Comparison of ENCODE assay signal across 23 cellular contexts in the genomic region with DNA sequence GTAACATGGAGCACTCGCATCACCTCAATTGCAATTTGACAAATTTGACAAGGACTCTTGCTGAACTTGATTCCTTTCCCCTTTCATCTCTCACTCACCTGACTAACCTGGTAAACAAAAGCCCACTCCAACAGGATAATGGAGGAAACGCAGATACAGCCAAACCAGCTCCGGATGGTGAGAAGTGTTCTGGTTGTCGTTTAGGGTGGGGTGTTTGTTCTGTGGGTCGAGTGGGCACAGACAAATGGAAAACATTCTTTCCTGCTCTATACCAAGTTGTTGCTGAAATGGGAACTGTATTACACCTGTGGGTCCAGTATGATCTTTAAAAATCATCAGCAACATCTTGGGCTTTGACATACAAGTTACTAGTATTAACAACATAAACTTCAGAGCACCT. TPM values are rescaled to one million over a fixed set of nuclear protein-coding genes. Genes with fewer than 3 reads are reported as not detected.
DNase-seq lines count a peak whose midpoint lies in the region; ATAC-seq and TF ChIP-seq lines count a peak whose summit lies in the region.
"Had no signal": no experiment of that assay in that cellular context is flagged by ENCODE, and none has a peak within 500 bp of the region (broad histone marks: within the 10 kb centered on the region; RNA-seq: fewer than 3 reads in every experiment).

No MANE protein-coding gene starts in this region.

- no peak for TF ChIP-seq CTCF in left lung (IDR thresholded peaks at IDR 0.05)

- no peak overlapping the region for H3K4me3 Mint-ChIP-seq in activated CD4-positive, alpha-beta T cell treated with anti-CD3 and anti-CD28 coated beads, Interleukin-2, amount 10 ng/mL, durations not matched to agents 24 days and 14 days
- no peak overlapping the region for H3K4me3 Mint-ChIP-seq in activated CD4-positive, alpha-beta T cell treated with anti-CD3 and anti-CD28 coated beads, Interleukin-2, amount 10 ng/mL, durations not matched to agents 7 days and 5 days
- H3K4me3 Mint-ChIP-seq: CD4-positive, alpha-beta T cell had no signal

- peaks cover 22% of the 10 kb centered on the region for H3K27me3 Mint-ChIP-seq in activated CD4-positive, alpha-beta T cell treated with anti-CD3 and anti-CD28 coated beads, Interleukin-2, amount 10 ng/mL, durations not matched to agents 24 days and 14 days
- H3K27me3 Mint-ChIP-seq in activated CD4-positive, alpha-beta T cell treated with anti-CD3 and anti-CD28 coated beads, Interleukin-2, amount 10 ng/mL, durations not matched to agents 7 days and 5 days: peaks cover 16% of the 10 kb centered on the region

- intact Hi-C loops in activated CD4-positive, alpha-beta T cell treated with anti-CD3 and anti-CD28 coated beads, Interleukin-2, amount 10 ng/mL, durations not matched to agents 24 days and 14 days (cut with micrococcal nuclease): no loop called here
- intact Hi-C loops in left lung (cut with DNase I): no loop called here

- POLR2A ChIA-PET in activated CD4-positive, alpha-beta T cell treated with anti-CD3 and anti-CD28 coated beads, Interleukin-2, amount 10 ng/mL, durations not matched to agents 7 days and 5 days (lab: Charles Lee): no interaction called here

- no peak overlapping the region for H3K4me3 ChIP-seq in left lung
- H3K4me3 ChIP-seq: A549; BLaER1 treated with 17β-estradiol and CSF1 and Interleukin-3, amounts not matched to agents 10 nM and 100 nM; GM12878; K562; SJSA1 had no signal

- no peaks in the 10 kb centered on the region for H3K27me3 ChIP-seq in left lung
- H3K27me3 ChIP-seq: BLaER1 treated with 17β-estradiol and CSF1 and Interleukin-3, amounts not matched to agents 10 nM and 100 nM had no signal

- peak; percentile 28 for DNase-seq in activated CD4-positive, alpha-beta T cell treated with anti-CD3 and anti-CD28 coated beads, Interleukin-2, amount 10 ng/mL, durations not matched to agents 24 days and 14 days
- no peak for DNase-seq in activated CD4-positive, alpha-beta T cell treated with anti-CD3 and anti-CD28 coated beads, Interleukin-2, amount 10 ng/mL, durations not matched to agents 7 days and 5 days
- DNase-seq in NCI-H345 (lab: John Stamatoyannopoulos, UW) (peak; percentile 29), left lung (no peak)
- DNase-seq in activated naive CD4-positive, alpha-beta T cell treated with Interleukin-2 at 50 U/mL for 16 hours: no peak
- DNase-seq: AML-193; CD4-positive, alpha-beta T cell; COR-L47; DMS79; GDM1; Kasumi-1; MV-4-11; NCI-H2081; NCI-H774; Right ventricle myocardium superior; RPMI8226 had no signal

- H3K9me3 ChIP-seq in left lung: no peaks in the 10 kb centered on the region
- H3K9me3 ChIP-seq: A549; BLaER1 treated with 17β-estradiol and CSF1 and Interleukin-3, amounts not matched to agents 10 nM and 100 nM; SJSA1 had no signal

- no peak overlapping the region for H3K27ac ChIP-seq in left lung
- H3K27ac ChIP-seq: A549; BLaER1 treated with 17β-estradiol and CSF1 and Interleukin-3, amounts not matched to agents 10 nM and 100 nM; SJSA1 had no signal

- H3K36me3 Mint-ChIP-seq in activated CD4-positive, alpha-beta T cell treated with anti-CD3 and anti-CD28 coated beads, Interleukin-2, amount 10 ng/mL, durations not matched to agents 24 days and 14 days (ENCODE audit: low read depth): peaks cover 1% of the 10 kb centered on the region
- H3K36me3 Mint-ChIP-seq in activated CD4-positive, alpha-beta T cell treated with anti-CD3 and anti-CD28 coated beads, Interleukin-2, amount 10 ng/mL, durations not matched to agents 7 days and 5 days (ENCODE audit: low read depth): peaks cover 2% of the 10 kb centered on the region

- H3K36me3 ChIP-seq in left lung: peaks cover 0 to 9% of the 10 kb centered on the region in 2 donors
- H3K36me3 ChIP-seq: SJSA1 had no signal

- H3K4me1 ChIP-seq in left lung: no peaks in the 10 kb centered on the region
- H3K4me1 ChIP-seq: A549; BLaER1 treated with 17β-estradiol and CSF1 and Interleukin-3, amounts not matched to agents 10 nM and 100 nM; SJSA1 had no signal

- no peak overlapping the region for H3K27ac Mint-ChIP-seq in activated CD4-positive, alpha-beta T cell treated with anti-CD3 and anti-CD28 coated beads, Interleukin-2, amount 10 ng/mL, durations not matched to agents 24 days and 14 days
- no peak overlapping the region for H3K27ac Mint-ChIP-seq in activated CD4-positive, alpha-beta T cell treated with anti-CD3 and anti-CD28 coated beads, Interleukin-2, amount 10 ng/mL, durations not matched to agents 7 days and 5 days
- H3K27ac Mint-ChIP-seq: CD4-positive, alpha-beta T cell had no signal

- no peaks in the 10 kb centered on the region for H3K9me3 Mint-ChIP-seq in activated CD4-positive, alpha-beta T cell treated with anti-CD3 and anti-CD28 coated beads, Interleukin-2, amount 10 ng/mL, durations not matched to agents 24 days and 14 days
- no peaks in the 10 kb centered on the region for H3K9me3 Mint-ChIP-seq in activated CD4-positive, alpha-beta T cell treated with anti-CD3 and anti-CD28 coated beads, Interleukin-2, amount 10 ng/mL, durations not matched to agents 7 days and 5 days
- H3K9me3 Mint-ChIP-seq: CD4-positive, alpha-beta T cell had no signal

- ATAC-seq in left lung (peak; percentile 69), GM19395 (IDR thresholded peaks at IDR 0.05; ENCODE audit: unreplicated experiment) (no peak), HG03139 (IDR thresholded peaks at IDR 0.05; ENCODE audit: unreplicated experiment) (no peak)
- ATAC-seq: A549, GM12878, K562 had no signal

- CTCF ChIA-PET in activated CD4-positive, alpha-beta T cell treated with anti-CD3 and anti-CD28 coated beads, Interleukin-2, amount 10 ng/mL, durations not matched to agents 7 days and 5 days (lab: Charles Lee): interaction anchor here (0.7 to 1.2 kb wide), 2 partner anchors 9 to 11 kb away, joined by 3 to 4 read pairs; no protein-coding TSS in a partner anchor

- no peaks in the 10 kb centered on the region for H3K4me1 Mint-ChIP-seq in activated CD4-positive, alpha-beta T cell treated with anti-CD3 and anti-CD28 coated beads, Interleukin-2, amount 10 ng/mL, durations not matched to agents 24 days and 14 days
- H3K4me1 Mint-ChIP-seq in activated CD4-positive, alpha-beta T cell treated with anti-CD3 and anti-CD28 coated beads, Interleukin-2, amount 10 ng/mL, durations not matched to agents 7 days and 5 days: no peaks in the 10 kb centered on the region

RNA-seq across cellular contexts. Expression of a gene that starts 58.3 kb away (rescaled TPM):
- 9.0 and 9.4 TPM in 2 replicates for total RNA-seq in activated CD4-positive, alpha-beta T cell treated with anti-CD3 and anti-CD28 coated beads, Interleukin-2, amount 10 ng/mL, durations not matched to agents 24 days and 14 days
- 10 to 100 TPM; 16.0 to 18.6 TPM for total RNA-seq in activated CD4-positive, alpha-beta T cell treated with anti-CD3 and anti-CD28 coated beads, Interleukin-2, amount 10 ng/mL, durations not matched to agents 7 days and 5 days
- 10 to 100 TPM; 25.2 to 36.2 TPM for total RNA-seq in left lung

Comparison
In these comparisons a context has a peak if more than half of its experiments do, and no peak if none do; other contexts are left out.
1. DNase-seq: peak in activated CD4-positive, alpha-beta T cell treated with anti-CD3 and anti-CD28 coated beads, Interleukin-2, amount 10 ng/mL, durations not matched to agents 24 days and 14 days (single experiment) and NCI-H345 (single experiment); none in activated CD4-positive, alpha-beta T cell treated with anti-CD3 and anti-CD28 coated beads, Interleukin-2, amount 10 ng/mL, durations not matched to agents 7 days and 5 days (single experiment), left lung (0 of 2) and activated naive CD4-positive, alpha-beta T cell treated with Interleukin-2 at 50 U/mL for 16 hours (single experiment).